Comparison of ENCODE assay signal across 19 cellular contexts in genomic region chr4:8356856-8357255, GRCh38.
"Had no signal": no experiment of that assay in that cellular context is flagged by ENCODE, and none has a peak within 500 bp of the region (broad histone marks: within the 10 kb centered on the region; RNA-seq: fewer than 3 reads in every experiment).

No MANE protein-coding gene starts in this region.

- H3K4me3 Mint-ChIP-seq: activated naive CD8-positive, alpha-beta T cell treated with anti-CD3 and anti-CD28 coated beads for 36 hours; stimulated activated naive CD8-positive, alpha-beta T cell treated with anti-CD3 and anti-CD28 coated beads, Interleukin-15, Interleukin-2, amounts not matched to agents 100 ng/mL and 50 ng/mL, for 24 hours had no signal

- H3K4me1 ChIP-seq: body of pancreas, colonic mucosa, right lobe of liver had no signal

- H3K9me3 Mint-ChIP-seq: stimulated activated naive CD8-positive, alpha-beta T cell treated with anti-CD3 and anti-CD28 coated beads, Interleukin-15, Interleukin-2, amounts not matched to agents 100 ng/mL and 50 ng/mL, for 24 hours had no signal

- H3K4me3 ChIP-seq: body of pancreas, colonic mucosa, esophagus squamous epithelium, lower lobe of right lung, right lobe of liver, spleen, upper lobe of right lung had no signal

- DNase-seq: activated CD4-positive, alpha-beta T cell treated with anti-CD3 and anti-CD28 coated beads, Interleukin-2, amount 50 U/mL, for 4 hours; activated CD4-positive, CD25-positive, alpha-beta regulatory T cell treated with anti-CD3 and anti-CD28 coated beads, Interleukin-2, amount 50 U/mL, for 72 hours; activated gamma-delta T cell; activated naive CD8-positive, alpha-beta T cell treated with anti-CD3 and anti-CD28 coated beads for 36 hours; activated T-cell treated with anti-CD3 and anti-CD28 coated beads for 4 hours; amygdala; central memory CD4-positive, alpha-beta T cell; colonic mucosa; esophagus squamous epithelium; hypothalamus; left cardiac atrium; lower lobe of right lung; midbrain; spleen; SW 1271 had no signal

- H3K27me3 ChIP-seq: body of pancreas, colonic mucosa, esophagus squamous epithelium, right lobe of liver, upper lobe of right lung had no signal

- ATAC-seq: body of pancreas, left cardiac atrium, lower lobe of right lung, right lobe of liver, upper lobe of right lung had no signal

- H3K27ac Mint-ChIP-seq: activated naive CD8-positive, alpha-beta T cell treated with anti-CD3 and anti-CD28 coated beads for 36 hours; stimulated activated naive CD8-positive, alpha-beta T cell treated with anti-CD3 and anti-CD28 coated beads, Interleukin-15, Interleukin-2, amounts not matched to agents 100 ng/mL and 50 ng/mL, for 24 hours had no signal

- H3K36me3 ChIP-seq: colonic mucosa, esophagus squamous epithelium, lower lobe of right lung, right lobe of liver, spleen, upper lobe of right lung had no signal

- H3K27me3 Mint-ChIP-seq: activated naive CD8-positive, alpha-beta T cell treated with anti-CD3 and anti-CD28 coated beads for 36 hours had no signal

- H3K27ac ChIP-seq: body of pancreas, colonic mucosa, esophagus squamous epithelium, lower lobe of right lung, right lobe of liver, spleen, upper lobe of right lung had no signal

- H3K9me3 ChIP-seq: body of pancreas, colonic mucosa, esophagus squamous epithelium, lower lobe of right lung, right lobe of liver, upper lobe of right lung had no signal

- H3K4me1 Mint-ChIP-seq: activated naive CD8-positive, alpha-beta T cell treated with anti-CD3 and anti-CD28 coated beads for 36 hours had no signal
